In the genomic region with DNA sequence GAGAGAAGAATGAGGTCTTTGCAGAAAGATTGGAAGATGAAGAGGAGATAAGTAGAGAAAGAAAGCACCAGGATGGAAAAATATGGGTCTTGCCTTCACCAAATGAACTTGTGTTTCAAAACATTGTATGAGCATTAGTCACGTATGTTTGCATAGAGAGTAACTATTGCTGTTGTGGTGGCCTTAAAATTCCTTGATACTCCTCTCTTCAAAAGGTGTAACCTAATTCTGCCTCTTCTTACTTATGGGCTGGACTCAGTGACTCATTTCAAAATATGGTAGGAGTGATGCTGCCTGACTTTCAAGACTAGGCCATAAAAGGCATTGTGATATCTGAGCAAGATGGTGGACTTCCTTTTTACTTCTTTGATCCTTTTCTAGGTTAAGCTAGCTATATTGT, we compare ENCODE assay signal across 21 cellular contexts.
DNase-seq lines count a peak whose midpoint lies in the region; ATAC-seq and TF ChIP-seq lines count a peak whose summit lies in the region.
"Had no signal": no experiment of that assay in that cellular context is flagged by ENCODE, and none has a peak within 500 bp of the region (broad histone marks: within the 10 kb centered on the region; RNA-seq: fewer than 3 reads in every experiment).

No MANE protein-coding gene starts in this region.

- intact Hi-C loops in dorsolateral prefrontal cortex (cut with DNase I) (no loop called here), A673 (cut with micrococcal nuclease; ENCODE audit: unreplicated experiment) (no loop called here)

- no TSS peak for BruUV-seq in A673 (replicated peaks; lab: Mats Ljungman, UMichigan)

- H3K27ac ChIP-seq in dorsolateral prefrontal cortex (no peak overlapping the region), A673 (ENCODE audit: low read depth, low read length, poor library complexity, severe bottlenecking) (no peak overlapping the region)
- H3K27ac ChIP-seq: A549, neural progenitor cell, transverse colon had no signal

- TF ChIP-seq CTCF in astrocyte of the cerebellum (IDR thresholded peaks at IDR 0.05; ENCODE audit: low read depth, low read length, missing control alignments): no peak
- no peak for TF ChIP-seq CTCF in dorsolateral prefrontal cortex (IDR thresholded peaks at IDR 0.05 in 54 of 56, conservative IDR thresholded peaks at IDR 0.05 in 2 of 56; ENCODE audit: low read depth in 1 of 56, partially characterized antibody in 56 of 56)
- no peak for TF ChIP-seq CTCF in A673 (conservative IDR thresholded peaks at IDR 0.05; ENCODE audit: low read depth, low read length)

- H3K4me3 ChIP-seq in astrocyte of the cerebellum (ENCODE audit: low read depth, low read length) (no peak overlapping the region), dorsolateral prefrontal cortex (no peak overlapping the region), A673 (ENCODE audit: low read depth, low read length, poor library complexity, severe bottlenecking) (no peak overlapping the region)
- H3K4me3 ChIP-seq: A549, neural progenitor cell, transverse colon had no signal

- DNase-seq in A172 (ENCODE audit: low spot score): peak; percentile 36
- DNase-seq in HS-27A (ENCODE audit: low read depth): peak; percentile 78
- peak; percentile 22 for DNase-seq in astrocyte of the cerebellum (ENCODE audit: low read depth)
- DNase-seq in glomerular visceral epithelial cell (ENCODE audit: extremely low spot score): peak; percentile 21
- DNase-seq in dorsolateral prefrontal cortex: no peak
- DNase-seq in A673 (ENCODE audit: low spot score): no peak
- DNase-seq: activated CD4-positive, CD25-positive, alpha-beta regulatory T cell treated with anti-CD3 and anti-CD28 coated beads, Interleukin-2, amount 50 U/mL, for 72 hours; activated naive CD8-positive, alpha-beta T cell treated with anti-CD3 and anti-CD28 coated beads, Interleukin-2, amount 50 U/mL, for 24 hours; CD8-positive, alpha-beta memory T cell; effector memory CD4-positive, alpha-beta T cell; left colon; NCI-H1417; NCI-H2171; NCI-H748 treated with DMSO at 0.1 percent for 48 hours; SK-N-SH; stimulated activated naive CD4-positive, alpha-beta T cell; transverse colon had no signal

- CTCF ChIA-PET in A673 (lab: Charles Lee): no interaction called here

- peaks cover 21% of the 10 kb centered on the region for H3K9me3 ChIP-seq in A673 (ENCODE audit: low read depth, low read length, poor library complexity, severe bottlenecking)
- H3K9me3 ChIP-seq: A549, SK-N-SH, transverse colon had no signal

- in situ Hi-C loops in astrocyte of the cerebellum (cut with HindIII; ENCODE audit: low sequenced_read_pairs): no loop called here

- ATAC-seq in GM21447 (IDR thresholded peaks at IDR 0.05; ENCODE audit: unreplicated experiment): no peak
- ATAC-seq in HG02623 (IDR thresholded peaks at IDR 0.05; ENCODE audit: unreplicated experiment): no peak
- ATAC-seq: A549; activated naive CD8-positive, alpha-beta T cell treated with anti-CD3 and anti-CD28 coated beads, Interleukin-2, amount 50 U/mL, for 24 hours; left colon had no signal

- H3K27me3 ChIP-seq in dorsolateral prefrontal cortex: no peaks in the 10 kb centered on the region
- H3K27me3 ChIP-seq in A673 (replicated peaks; ENCODE audit: insufficient read depth, low read depth, low read length, poor library complexity): no peaks in the 10 kb centered on the region
- H3K27me3 ChIP-seq: neural progenitor cell, transverse colon had no signal

- no peaks in the 10 kb centered on the region for H3K36me3 ChIP-seq in A673 (ENCODE audit: insufficient read depth, low read length, poor library complexity, severe bottlenecking)
- H3K36me3 ChIP-seq: neural progenitor cell, transverse colon had no signal

- H3K4me1 ChIP-seq in A673 (ENCODE audit: insufficient read depth, low read length, poor library complexity, severe bottlenecking): no peaks in the 10 kb centered on the region
- H3K4me1 ChIP-seq: A549, neural progenitor cell, transverse colon had no signal

- POLR2A ChIA-PET in A673 (lab: Charles Lee; ENCODE audit: low non-redundant PET): no interaction called here

Comparison
In these comparisons a context has a peak if more than half of its experiments do, and no peak if none do; other contexts are left out.
1. DNase-seq: peak in A172 (single experiment), HS-27A (single experiment), astrocyte of the cerebellum (single experiment) and glomerular visceral epithelial cell (single experiment); none in dorsolateral prefrontal cortex (0 of 10) and A673 (single experiment).